ENCODE assay signal across 9 cellular contexts in genomic region chr2:196131949-196132925, GRCh38. TPM values are rescaled to one million over a fixed set of nuclear protein-coding genes. Genes with fewer than 3 reads are reported as not detected.
A peak's percentile ranks its signal among the peaks of the same experiment; 100 is the strongest.
DNase-seq lines count a peak whose midpoint lies in the region; ATAC-seq and TF ChIP-seq lines count a peak whose summit lies in the region.
"Had no signal": no experiment of that assay in that cellular context is flagged by ENCODE, and none has a peak within 500 bp of the region (broad histone marks: within the 10 kb centered on the region; RNA-seq: fewer than 3 reads in every experiment).

No MANE protein-coding gene starts in this region.

- no peak overlapping the region for H3K4me2 ChIP-seq in SK-N-SH

- H3K4me3 Mint-ChIP-seq in activated naive CD8-positive, alpha-beta T cell treated with anti-CD3 and anti-CD28 coated beads, Interleukin-2, amount 10 ng/mL, durations not matched to agents 7 days and 5 days = peak overlapping the region; percentile 33

- POLR2A ChIA-PET in SK-N-SH (lab: Yijun Ruan, JAX) = no interaction called here
- POLR2A ChIA-PET in activated naive CD8-positive, alpha-beta T cell treated with anti-CD3 and anti-CD28 coated beads, Interleukin-2, amount 10 ng/mL, durations not matched to agents 7 days and 5 days (lab: Charles Lee) = interaction anchor here (0.7 to 1.6 kb wide), 8 partner anchors 18 to 144 kb away, joined by 3 to 8 read pairs (median 3); partner anchors contain the start of gene STK17B

- ATAC-seq in GM18511 (IDR thresholded peaks at IDR 0.05; ENCODE audit: unreplicated experiment) (peak; percentile 45), GM21381 (IDR thresholded peaks at IDR 0.05; ENCODE audit: unreplicated experiment) (no peak)
- ATAC-seq in activated naive CD8-positive, alpha-beta T cell treated with anti-CD3 and anti-CD28 coated beads, Interleukin-2, amount 10 ng/mL, durations not matched to agents 7 days and 5 days (ENCODE audit: low read depth) = peak; percentile 41

- TF ChIP-seq CTCF in SK-N-SH (IDR thresholded peaks at IDR 0.05) = no peak

- H3K27ac ChIP-seq in SK-N-SH (ENCODE audit: low read depth in 2 of 2, low read length in 1 of 2) = no peak overlapping the region
- H3K27ac ChIP-seq: epithelial cell of prostate had no signal

- peaks cover 37 to 50% of the 10 kb centered on the region in 2 experiments for H3K36me3 ChIP-seq in SK-N-SH (replicated peaks in 1 of 2; ENCODE audit: control insufficient read depth in 1 of 2, insufficient read depth in 2 of 2, low read length in 1 of 2)

- 87% methylated on average over 5 of the region's 5 CpGs for WGBS in SK-N-SH (ENCODE audit: low lambda C conversion rate)

- peaks cover 70% of the 10 kb centered on the region for H3K36me3 Mint-ChIP-seq in activated naive CD8-positive, alpha-beta T cell treated with anti-CD3 and anti-CD28 coated beads, Interleukin-2, amount 10 ng/mL, durations not matched to agents 7 days and 5 days

- H2AFZ ChIP-seq in SK-N-SH (ENCODE audit: low read depth) = no peak overlapping the region

- peaks cover 26% of the 10 kb centered on the region for H3K9me3 Mint-ChIP-seq in activated naive CD8-positive, alpha-beta T cell treated with anti-CD3 and anti-CD28 coated beads, Interleukin-2, amount 10 ng/mL, durations not matched to agents 7 days and 5 days

- H3K27ac Mint-ChIP-seq in activated naive CD8-positive, alpha-beta T cell treated with anti-CD3 and anti-CD28 coated beads, Interleukin-2, amount 10 ng/mL, durations not matched to agents 7 days and 5 days = peak overlapping the region; percentile 79

- H3K9me2 ChIP-seq in SK-N-SH = no peaks in the 10 kb centered on the region; the same call in 1 of the 2 replicates

- no peaks in the 10 kb centered on the region for H4K20me1 ChIP-seq in SK-N-SH (ENCODE audit: insufficient read depth)

- TF ChIP-seq RAD21 in SK-N-SH (IDR thresholded peaks at IDR 0.05; ENCODE audit: low read length) = no peak

- no peaks in the 10 kb centered on the region for H3K4me1 ChIP-seq in SK-N-SH (ENCODE audit: control insufficient read depth in 1 of 2, insufficient read depth in 2 of 2, low read depth in 1 of 2, low read length in 1 of 2)

- no peak for DNase-seq in SK-N-SH
- DNase-seq in activated naive CD8-positive, alpha-beta T cell treated with anti-CD3 and anti-CD28 coated beads, Interleukin-2, amount 10 ng/mL, durations not matched to agents 7 days and 5 days = peak; percentile 55
- DNase-seq in stimulated activated CD4-positive, alpha-beta T cell treated with anti-CD3 and anti-CD28 coated beads, Interleukin-1b, Interleukin-23, amount 100 ng/mL, for 4 hours (ENCODE audit: low read depth in 2 of 2) = peak; percentile 31 to 49
- no peak for DNase-seq in head of caudate nucleus
- no peak for DNase-seq in NCI-H1105 treated with DMSO at 0.1 percent for 48 hours (lab: John Stamatoyannopoulos, UW)
- DNase-seq in NCI-H524 (lab: John Stamatoyannopoulos, UW) = no peak

- H3K9me3 ChIP-seq in SK-N-SH = peaks cover 30% of the 10 kb centered on the region

- peaks cover 50% of the 10 kb centered on the region for H3F3A ChIP-seq in SK-N-SH (replicated peaks; ENCODE audit: insufficient read depth)

- no peaks in the 10 kb centered on the region for H3K27me3 ChIP-seq in SK-N-SH (ENCODE audit: insufficient read depth)

- no peak overlapping the region for H3K9ac ChIP-seq in SK-N-SH

- intact Hi-C loops in head of caudate nucleus (cut with DNase I) = no loop called here

- no peaks in the 10 kb centered on the region for H3K79me2 ChIP-seq in SK-N-SH (ENCODE audit: insufficient read depth)

- peaks cover 27% of the 10 kb centered on the region for H3K4me1 Mint-ChIP-seq in activated naive CD8-positive, alpha-beta T cell treated with anti-CD3 and anti-CD28 coated beads, Interleukin-2, amount 10 ng/mL, durations not matched to agents 7 days and 5 days

- H3K27me3 Mint-ChIP-seq in activated naive CD8-positive, alpha-beta T cell treated with anti-CD3 and anti-CD28 coated beads, Interleukin-2, amount 10 ng/mL, durations not matched to agents 7 days and 5 days = no peaks in the 10 kb centered on the region

- CTCF ChIA-PET in SK-N-SH (lab: Yijun Ruan, JAX) = interaction anchor here (0.8 kb wide), 1 partner anchor 54 kb away, joined by 3 read pairs; no protein-coding TSS in a partner anchor

- TF ChIP-seq EP300 in SK-N-SH (IDR thresholded peaks at IDR 0.05; ENCODE audit: borderline replicate concordance in 1 of 2, low read depth in 1 of 2, low read length in 1 of 2) = no peak

- H3K4me3 ChIP-seq in SK-N-SH (ENCODE audit: low read depth in 2 of 2, low read length in 1 of 2) = no peak overlapping the region

TF ChIP-seq in SK-N-SH, 30 proteins besides CTCF, POLR2A, EP300 and RAD21:
- TF ChIP-seq YY1 (IDR thresholded peaks at IDR 0.05; ENCODE audit: low read depth) (no peak), MAX (IDR thresholded peaks at IDR 0.05; ENCODE audit: low read depth) (no peak), SIN3A (IDR thresholded peaks at IDR 0.05; ENCODE audit: borderline replicate concordance, low read depth, low read length) (0 out of 2 replicates have a peak, but pooled peaks have one; percentile 6)

RNA-seq across cellular contexts. Expression of gene STK17B, which starts 39.1 kb away (rescaled TPM):
- 5.1 and 6.1 TPM in 2 replicates for polyA plus RNA-seq in SK-N-SH (2012; rRNA removed)
- polyA plus RNA-seq in SK-N-SH (2012; cell fraction: cytosol; rRNA removed) = 6.4 and 7.7 TPM in 2 replicates
- polyA plus RNA-seq in SK-N-SH (2012; cell fraction: nucleus; rRNA removed) = 4.8 and 9.5 TPM in 2 replicates
- 100 to 1,000 TPM; 476 to 483 TPM for total RNA-seq in activated naive CD8-positive, alpha-beta T cell treated with anti-CD3 and anti-CD28 coated beads, Interleukin-2, amount 10 ng/mL, durations not matched to agents 7 days and 5 days

Comparison
In these comparisons a context has a peak if more than half of its experiments do, and no peak if none do; other contexts are left out.
1. DNase-seq: peak in activated naive CD8-positive, alpha-beta T cell treated with anti-CD3 and anti-CD28 coated beads, Interleukin-2, amount 10 ng/mL, durations not matched to agents 7 days and 5 days (single experiment) and stimulated activated CD4-positive, alpha-beta T cell treated with anti-CD3 and anti-CD28 coated beads, Interleukin-1b, Interleukin-23, amount 100 ng/mL, for 4 hours (2 of 2); none in SK-N-SH (single experiment), head of caudate nucleus (0 of 42), NCI-H1105 treated with DMSO at 0.1 percent for 48 hours (single experiment) and NCI-H524 (0 of 2).